Comparison of ENCODE assay signal across 20 cellular contexts in genomic region chr17:48591435-48592077, GRCh38. TPM values are rescaled to one million over a fixed set of nuclear protein-coding genes. Genes with fewer than 3 reads are reported as not detected.
DNase-seq lines count a peak whose midpoint lies in the region; ATAC-seq and TF ChIP-seq lines count a peak whose summit lies in the region.
"Had no signal": no experiment of that assay in that cellular context is flagged by ENCODE, and none has a peak within 500 bp of the region (broad histone marks: within the 10 kb centered on the region; RNA-seq: fewer than 3 reads in every experiment).

No MANE protein-coding gene starts in this region.

- DNase-seq in AG10803 (ENCODE audit: low read depth) (no peak), T-helper 17 cell (no peak), hepatocyte (ENCODE audit: low spot score) (no peak), progenitor cell of endocrine pancreas (ENCODE audit: low spot score, unreplicated experiment) (no peak)
- DNase-seq in CD4-positive, alpha-beta T cell, result no peak
- no peak for DNase-seq in effector memory CD4-positive, alpha-beta T cell
- DNase-seq: AML-193; cerebellar nuclear complex; DMS79; H9; kidney glomerular epithelial cell; NCI-H2107; RPMI8226; stimulated activated CD4-positive, alpha-beta T cell treated with anti-CD3 and anti-CD28 coated beads, Interleukin-2, amount 100 ng/mL, for 24 hours; T-cell had no signal

- peak overlapping the region; percentile 82 for H3K4me3 ChIP-seq in AG10803 (ENCODE audit: low read length)
- no peak overlapping the region for H3K4me3 ChIP-seq in hepatocyte
- H3K4me3 ChIP-seq in effector memory CD4-positive, alpha-beta T cell (ENCODE audit: insufficient read depth, low read depth, low read length, poor library complexity, severe bottlenecking), result no peak overlapping the region

- H3K27ac ChIP-seq in hepatocyte, result peak overlapping the region; percentile 37
- no peak overlapping the region for H3K27ac ChIP-seq in CD4-positive, alpha-beta T cell (ENCODE audit: low read depth, low read length)
- H3K27ac ChIP-seq in effector memory CD4-positive, alpha-beta T cell (ENCODE audit: insufficient read depth, low read length, poor library complexity, severe bottlenecking), result no peak overlapping the region

- H3K79me2 ChIP-seq in hepatocyte, result peaks cover 8% of the 10 kb centered on the region

- POLR2A ChIA-PET in CD4-positive, alpha-beta T cell (lab: Charles Lee), result no interaction called here

- no peak overlapping the region for H3K27ac Mint-ChIP-seq in T-helper 17 cell
- H3K27ac Mint-ChIP-seq in progenitor cell of endocrine pancreas, result no peak overlapping the region
- no peak overlapping the region for H3K27ac Mint-ChIP-seq in CD4-positive, alpha-beta T cell
- H3K27ac Mint-ChIP-seq: activated naive CD4-positive, alpha-beta T cell treated with anti-CD3 and anti-CD28 coated beads, Interleukin-2, amount 50 U/mL, for 24 hours; H9; T-cell had no signal

- peak overlapping the region; percentile 12 for H3K4me3 Mint-ChIP-seq in T-helper 17 cell
- peak overlapping the region; percentile 36 for H3K4me3 Mint-ChIP-seq in progenitor cell of endocrine pancreas (ENCODE audit: low read depth)
- no peak overlapping the region for H3K4me3 Mint-ChIP-seq in CD4-positive, alpha-beta T cell
- H3K4me3 Mint-ChIP-seq: activated naive CD4-positive, alpha-beta T cell treated with anti-CD3 and anti-CD28 coated beads, Interleukin-2, amount 50 U/mL, for 24 hours; H9 had no signal

- H3K9me3 Mint-ChIP-seq in progenitor cell of endocrine pancreas (ENCODE audit: low read depth), result no peaks in the 10 kb centered on the region
- H3K9me3 Mint-ChIP-seq in CD4-positive, alpha-beta T cell, result no peaks in the 10 kb centered on the region
- H3K9me3 Mint-ChIP-seq: activated naive CD4-positive, alpha-beta T cell treated with anti-CD3 and anti-CD28 coated beads, Interleukin-2, amount 50 U/mL, for 24 hours; IgD-negative memory B cell; T-cell had no signal

- H3K4me1 Mint-ChIP-seq in T-helper 17 cell, result peaks cover 28% of the 10 kb centered on the region
- H3K4me1 Mint-ChIP-seq in progenitor cell of endocrine pancreas (ENCODE audit: low read depth), result peaks cover 2% of the 10 kb centered on the region
- peaks cover 22% of the 10 kb centered on the region for H3K4me1 Mint-ChIP-seq in CD4-positive, alpha-beta T cell (ENCODE audit: low read depth)

- H3K27me3 Mint-ChIP-seq in T-helper 17 cell, result peaks cover 93% of the 10 kb centered on the region
- peaks cover 99% of the 10 kb centered on the region for H3K27me3 Mint-ChIP-seq in progenitor cell of endocrine pancreas
- H3K27me3 Mint-ChIP-seq in CD4-positive, alpha-beta T cell, result peaks cover 98% of the 10 kb centered on the region

- no peaks in the 10 kb centered on the region for H3K9me2 ChIP-seq in hepatocyte (replicated peaks; ENCODE audit: insufficient read depth)

- ATAC-seq in T-helper 17 cell (no peak), GM18511 (IDR thresholded peaks at IDR 0.05; ENCODE audit: unreplicated experiment) (no peak), GM18907 (IDR thresholded peaks at IDR 0.05; ENCODE audit: unreplicated experiment) (no peak)
- ATAC-seq in CD4-positive, alpha-beta T cell (ENCODE audit: poor library complexity), result no peak
- ATAC-seq: activated CD4-positive, CD25-positive, alpha-beta regulatory T cell treated with anti-CD3 and anti-CD28 coated beads, Interleukin-2, amount 50 U/mL, for 24 hours had no signal

- no peaks in the 10 kb centered on the region for H4K20me1 ChIP-seq in hepatocyte (ENCODE audit: insufficient read depth, poor library complexity, severe bottlenecking)

- peaks cover 4% of the 10 kb centered on the region for H3K36me3 Mint-ChIP-seq in T-helper 17 cell (ENCODE audit: low read depth)
- peaks cover 1% of the 10 kb centered on the region for H3K36me3 Mint-ChIP-seq in progenitor cell of endocrine pancreas (ENCODE audit: insufficient read depth)
- no peaks in the 10 kb centered on the region for H3K36me3 Mint-ChIP-seq in CD4-positive, alpha-beta T cell (ENCODE audit: low read depth)
- H3K36me3 Mint-ChIP-seq: IgD-negative memory B cell, T-cell had no signal

- H3K9me3 ChIP-seq in T-helper 17 cell (ENCODE audit: control insufficient read depth, low read length, poor library complexity, severe bottlenecking) (no peaks in the 10 kb centered on the region), hepatocyte (ENCODE audit: low read depth) (no peaks in the 10 kb centered on the region)
- H3K9me3 ChIP-seq in CD4-positive, alpha-beta T cell (ENCODE audit: control insufficient read depth, low read length), result no peaks in the 10 kb centered on the region
- no peaks in the 10 kb centered on the region for H3K9me3 ChIP-seq in effector memory CD4-positive, alpha-beta T cell (ENCODE audit: control insufficient read depth, low read length)

- H2AFZ ChIP-seq in hepatocyte, result no peak overlapping the region

- H3K4me1 ChIP-seq in hepatocyte (ENCODE audit: insufficient read depth), result no peaks in the 10 kb centered on the region
- H3K4me1 ChIP-seq in effector memory CD4-positive, alpha-beta T cell (ENCODE audit: control insufficient read depth, insufficient read depth, low read length, poor library complexity, severe bottlenecking), result peaks cover 25% of the 10 kb centered on the region

- H3K4me2 ChIP-seq in hepatocyte, result peak overlapping the region; percentile 92

- WGBS in hepatocyte (ENCODE audit: low lambda C conversion rate, missing lambda C conversion rate), result 69% methylated on average over 7 of the region's 7 CpGs

- intact Hi-C loops in CD4-positive, alpha-beta T cell (cut with DNase I, micrococcal nuclease), result loop anchor here (2.0 to 5.0 kb wide), 5 partner anchors 99 to 509 kb away; no protein-coding TSS in a partner anchor

- H3K36me3 ChIP-seq in hepatocyte (replicated peaks; ENCODE audit: insufficient read depth, low read depth), result no peaks in the 10 kb centered on the region
- H3K36me3 ChIP-seq in effector memory CD4-positive, alpha-beta T cell (ENCODE audit: control insufficient read depth, insufficient read depth, low read length), result no peaks in the 10 kb centered on the region

- CTCF ChIA-PET in CD4-positive, alpha-beta T cell (lab: Charles Lee), result interaction anchor here (0.6 to 3.3 kb wide), 5 partner anchors 27 to 257 kb away, joined by 3 to 23 read pairs (median 6); no protein-coding TSS in a partner anchor

- TF ChIP-seq CTCF in AG10803 (conservative IDR thresholded peaks at IDR 0.05; ENCODE audit: low read length) (no peak), hepatocyte (IDR thresholded peaks at IDR 0.05; ENCODE audit: poor library complexity) (no peak), progenitor cell of endocrine pancreas (IDR thresholded peaks at IDR 0.05; ENCODE audit: unreplicated experiment) (no peak)
- no peak for TF ChIP-seq CTCF in CD4-positive, alpha-beta T cell (IDR thresholded peaks at IDR 0.05)

- H3K27me3 ChIP-seq in hepatocyte, result peaks cover 94% of the 10 kb centered on the region
- peaks cover 95% of the 10 kb centered on the region for H3K27me3 ChIP-seq in CD4-positive, alpha-beta T cell (ENCODE audit: control insufficient read depth, insufficient read depth, low read length)
- H3K27me3 ChIP-seq in effector memory CD4-positive, alpha-beta T cell (replicated peaks; ENCODE audit: control insufficient read depth, insufficient read depth, low read length, poor library complexity, severe bottlenecking), result peaks cover 31% of the 10 kb centered on the region

RNA-seq across cellular contexts. Expression of gene HOXB3, which starts 1.5 kb away (rescaled TPM):
- 1 to 10 TPM; 1.7 to 4.6 TPM for total RNA-seq in T-helper 17 cell
- 1.8 and 5.9 TPM in 2 replicates for total RNA-seq in hepatocyte
- polyA plus RNA-seq in hepatocyte, result 1.8 and 4.0 TPM in 2 replicates
- 19.4 and 32.1 TPM in 2 replicates for total RNA-seq in progenitor cell of endocrine pancreas
- total RNA-seq in CD4-positive, alpha-beta T cell, result under 1 TPM; 0.25 to 0.36 TPM
- total RNA-seq: H9 had no signal

RNA-seq across cellular contexts. Expression of gene HOXB5, which starts 2.0 kb away (rescaled TPM):
- not detected for total RNA-seq in T-helper 17 cell
- total RNA-seq in hepatocyte, result 0.27 and 0.36 TPM in 2 replicates
- polyA plus RNA-seq in hepatocyte, result 3.3 and 4.4 TPM in 2 replicates
- 2.1 and 5.6 TPM in 2 replicates for total RNA-seq in progenitor cell of endocrine pancreas
- not detected for total RNA-seq in CD4-positive, alpha-beta T cell
- total RNA-seq: H9, T-cell had no signal
- polyA plus RNA-seq: IgD-negative memory B cell had no signal

RNA-seq across cellular contexts. Expression of gene HOXB6, which starts 13.2 kb away (rescaled TPM):
- total RNA-seq in T-helper 17 cell (not detected), hepatocyte (4.1 and 4.8 TPM in 2 replicates), progenitor cell of endocrine pancreas (0.96 and 3.1 TPM in 2 replicates)
- polyA plus RNA-seq in hepatocyte, result 7.7 and 12.9 TPM in 2 replicates
- not detected for total RNA-seq in CD4-positive, alpha-beta T cell
- total RNA-seq: H9 had no signal
- polyA plus RNA-seq: IgD-negative memory B cell had no signal

RNA-seq across cellular contexts. Expression of gene HOXB4, which starts 13.4 kb away (rescaled TPM):
- total RNA-seq in T-helper 17 cell, result 1 to 10 TPM in 1 of 2 donors, under 1 TPM in 1; 0.91 to 1.8 TPM
- 1.4 and 2.2 TPM in 2 replicates for total RNA-seq in hepatocyte
- polyA plus RNA-seq in hepatocyte, result 1.8 and 2.0 TPM in 2 replicates
- 3.4 and 6.0 TPM in 2 replicates for total RNA-seq in progenitor cell of endocrine pancreas
- under 1 TPM; 0.16 to 0.17 TPM for total RNA-seq in CD4-positive, alpha-beta T cell
- total RNA-seq: H9 had no signal

RNA-seq across cellular contexts. Expression of gene HOXB7, which starts 19.3 kb away (rescaled TPM):
- under 1 TPM in 1 of 2 donors, not detected in 1; 0.82 TPM for total RNA-seq in T-helper 17 cell
- total RNA-seq in hepatocyte, result 4.1 and 6.7 TPM in 2 replicates
- polyA plus RNA-seq in hepatocyte, result 13.7 and 15.9 TPM in 2 replicates
- total RNA-seq in progenitor cell of endocrine pancreas, result 0.55 and 1.5 TPM in 2 replicates
- not detected for total RNA-seq in CD4-positive, alpha-beta T cell
- total RNA-seq: H9 had no signal
- polyA plus RNA-seq: IgD-negative memory B cell had no signal
